In genomic region chr1:227967815-227968214, GRCh38 we compare ENCODE assay signal across 12 cellular contexts. TPM values are rescaled to one million over a fixed set of nuclear protein-coding genes. Genes with fewer than 3 reads are reported as not detected.
"Had no signal": no experiment of that assay in that cellular context is flagged by ENCODE, and none has a peak within 500 bp of the region (broad histone marks: within the 10 kb centered on the region; RNA-seq: fewer than 3 reads in every experiment).

No MANE protein-coding gene starts in this region.

RNA-seq across cellular contexts. Expression of gene WNT9A, which starts 20.1 kb away (rescaled TPM):
- total RNA-seq: activated CD8-positive, alpha-beta memory T cell treated with anti-CD3 and anti-CD28 coated beads for 36 hours; naive thymus-derived CD8-positive, alpha-beta T cell had no signal
- polyA plus RNA-seq: naive thymus-derived CD8-positive, alpha-beta T cell had no signal

RNA-seq across cellular contexts. Expression of gene WNT3A, which starts 39.0 kb away (rescaled TPM):
- total RNA-seq: activated CD8-positive, alpha-beta memory T cell treated with anti-CD3 and anti-CD28 coated beads for 36 hours; activated T-cell treated with anti-CD3 and anti-CD28 coated beads, Interleukin-2, amount 50 U/mL, for 72 hours; ascending aorta; mesenteric fat pad; naive thymus-derived CD8-positive, alpha-beta T cell; pancreas; right lobe of liver; stomach; temporal lobe; vagina had no signal
- polyA plus RNA-seq: hepatocyte; naive thymus-derived CD8-positive, alpha-beta T cell; smooth muscle cell had no signal
